Comparison of ENCODE assay signal across 30 cellular contexts in genomic region chr9:123617286-123617685, GRCh38.
"Had no signal": no experiment of that assay in that cellular context is flagged by ENCODE, and none has a peak within 500 bp of the region (broad histone marks: within the 10 kb centered on the region; RNA-seq: fewer than 3 reads in every experiment).

No MANE protein-coding gene starts in this region.

- H3K27me3 Mint-ChIP-seq: naive thymus-derived CD4-positive, alpha-beta T cell; natural killer cell treated with Interleukin-12 subunit alpha and Interleukin-12 subunit beta and Interleukin-15 and Interleukin-18, amount 100 ng/mL, for 72 hours; stimulated activated naive CD8-positive, alpha-beta T cell treated with anti-CD3 and anti-CD28 coated beads, Interleukin-15, Interleukin-2, amounts not matched to agents 100 ng/mL and 50 ng/mL, for 24 hours; type B pancreatic cell had no signal

- H3K4me1 ChIP-seq: left lung, lower lobe of right lung, pancreas, prostate gland, tibial nerve, uterus had no signal

- FAIRE-seq: islet of Langerhans, kidney, pancreas had no signal

- H3K27ac Mint-ChIP-seq: immature natural killer cell; naive thymus-derived CD4-positive, alpha-beta T cell; natural killer cell treated with Interleukin-12 subunit alpha and Interleukin-12 subunit beta and Interleukin-15 and Interleukin-18, amount 100 ng/mL, for 72 hours; stimulated activated effector memory CD8-positive, alpha-beta T cell treated with anti-CD3 and anti-CD28 coated beads, Interleukin-12 subunit alpha, Interleukin-12 subunit beta, amount 100 ng/mL, for 72 hours; stimulated activated naive CD8-positive, alpha-beta T cell treated with anti-CD3 and anti-CD28 coated beads, Interleukin-15, Interleukin-2, amounts not matched to agents 100 ng/mL and 50 ng/mL, for 24 hours; type B pancreatic cell had no signal

- H3K36me3 Mint-ChIP-seq: natural killer cell treated with Interleukin-12 subunit alpha and Interleukin-12 subunit beta and Interleukin-15 and Interleukin-18, amount 100 ng/mL, for 72 hours; stimulated activated effector memory CD8-positive, alpha-beta T cell treated with anti-CD3 and anti-CD28 coated beads, Interleukin-12 subunit alpha, Interleukin-12 subunit beta, amount 100 ng/mL, for 72 hours; type B pancreatic cell had no signal

- H3K4me3 Mint-ChIP-seq: immature natural killer cell; naive thymus-derived CD4-positive, alpha-beta T cell; natural killer cell treated with Interleukin-12 subunit alpha and Interleukin-12 subunit beta and Interleukin-15 and Interleukin-18, amount 100 ng/mL, for 72 hours; neural crest cell; stimulated activated effector memory CD8-positive, alpha-beta T cell treated with anti-CD3 and anti-CD28 coated beads, Interleukin-12 subunit alpha, Interleukin-12 subunit beta, amount 100 ng/mL, for 72 hours; stimulated activated naive CD8-positive, alpha-beta T cell treated with anti-CD3 and anti-CD28 coated beads, Interleukin-15, Interleukin-2, amounts not matched to agents 100 ng/mL and 50 ng/mL, for 24 hours; type B pancreatic cell had no signal

- H3K4me1 Mint-ChIP-seq: neural crest cell had no signal

- DNase-seq: hypothalamus; immature natural killer cell; kidney; left colon; left lung; lower lobe of right lung; mammary epithelial cell; midbrain; mucosa of descending colon; naive thymus-derived CD4-positive, alpha-beta T cell; occipital lobe; pancreas; posterior cingulate gyrus; retina; right cardiac atrium; spleen; stimulated activated CD4-positive, alpha-beta T cell treated with anti-CD3 and anti-CD28 coated beads, Interleukin-4, amount 100 ng/mL, for 24 hours; stimulated activated naive CD4-positive, alpha-beta T cell; uterus had no signal

- H3K27me3 ChIP-seq: left lung, neutrophil, pancreas, spleen, tibial nerve, uterus had no signal

- ATAC-seq: left colon; left lung; lower lobe of right lung; mucosa of descending colon; naive thymus-derived CD4-positive, alpha-beta T cell; natural killer cell treated with Interleukin-12 subunit alpha and Interleukin-12 subunit beta and Interleukin-15 and Interleukin-18, amount 100 ng/mL, for 72 hours; pancreas; sciatic nerve; stimulated activated effector memory CD8-positive, alpha-beta T cell treated with anti-CD3 and anti-CD28 coated beads, Interleukin-12 subunit alpha, Interleukin-12 subunit beta, amount 100 ng/mL, for 72 hours had no signal

- H3K27ac ChIP-seq: left lung, lower lobe of right lung, neutrophil, pancreas, prostate gland, skin epidermis, spleen, tibial nerve, uterus had no signal

- H3K9me3 ChIP-seq: left lung, lower lobe of right lung, mucosa of descending colon, neutrophil, pancreas, prostate gland, spleen, tibial nerve, uterus had no signal

- H3K36me3 ChIP-seq: lower lobe of right lung, pancreas, prostate gland, uterus had no signal

- H3K9me3 Mint-ChIP-seq: immature natural killer cell; naive thymus-derived CD4-positive, alpha-beta T cell; natural killer cell treated with Interleukin-12 subunit alpha and Interleukin-12 subunit beta and Interleukin-15 and Interleukin-18, amount 100 ng/mL, for 72 hours; neural crest cell; stimulated activated effector memory CD8-positive, alpha-beta T cell treated with anti-CD3 and anti-CD28 coated beads, Interleukin-12 subunit alpha, Interleukin-12 subunit beta, amount 100 ng/mL, for 72 hours; stimulated activated naive CD8-positive, alpha-beta T cell treated with anti-CD3 and anti-CD28 coated beads, Interleukin-15, Interleukin-2, amounts not matched to agents 100 ng/mL and 50 ng/mL, for 24 hours; type B pancreatic cell had no signal

- H3K4me3 ChIP-seq: left lung, lower lobe of right lung, mucosa of descending colon, pancreas, prostate gland, skin epidermis, spleen, tibial nerve, uterus had no signal
